1 cellular context compared by ENCODE assay signal in genomic region chr12:133058203-133059125, GRCh38.
TF ChIP-seq lines count a peak whose summit lies in the region.

No MANE protein-coding gene starts in this region.

TF ChIP-seq in K562, 482 proteins besides CTCF, POLR2A, EP300 and RAD21 (continued from another document and continues in another):
- TF ChIP-seq, protein P1, sequence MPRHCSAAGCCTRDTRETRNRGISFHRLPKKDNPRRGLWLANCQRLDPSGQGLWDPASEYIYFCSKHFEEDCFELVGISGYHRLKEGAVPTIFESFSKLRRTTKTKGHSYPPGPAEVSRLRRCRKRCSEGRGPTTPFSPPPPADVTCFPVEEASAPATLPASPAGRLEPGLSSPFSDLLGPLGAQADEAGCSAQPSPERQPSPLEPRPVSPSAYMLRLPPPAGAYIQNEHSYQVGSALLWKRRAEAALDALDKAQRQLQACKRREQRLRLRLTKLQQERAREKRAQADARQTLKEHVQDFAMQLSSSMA (CRISPR knock-in tag; IDR thresholded peaks at IDR 0.05): no peak
- TF ChIP-seq MBD1 (CRISPR knock-in tag; IDR thresholded peaks at IDR 0.05) (no peak), SAFB2 (IDR thresholded peaks at IDR 0.05; ENCODE audit: borderline replicate concordance, low read depth, low read length, severe bottlenecking) (no peak), KLF1 (tag; IDR thresholded peaks at IDR 0.05) (no peak), ZNF121 (CRISPR knock-in tag; conservative IDR thresholded peaks at IDR 0.05) (no peak), TRIM28 (IDR thresholded peaks at IDR 0.05) (peak; percentile 98), POLR3A (IDR thresholded peaks at IDR 0.05; ENCODE audit: borderline replicate concordance, extremely low read depth, insufficient read depth, insufficient read length) (no peak), TEAD1 (CRISPR knock-in tag; IDR thresholded peaks at IDR 0.05) (no peak), FOXM1 (IDR thresholded peaks at IDR 0.05; ENCODE audit: low read depth) (no peak), FOXM1 (CRISPR knock-in tag; IDR thresholded peaks at IDR 0.05; ENCODE audit: low read depth) (no peak), ZBTB11 (CRISPR knock-in tag; IDR thresholded peaks at IDR 0.05) (no peak), ZNF655 (CRISPR knock-in tag; IDR thresholded peaks at IDR 0.05) (no peak), CUX1 (CRISPR knock-in tag; IDR thresholded peaks at IDR 0.05) (no peak), CBX2 (IDR thresholded peaks at IDR 0.05; ENCODE audit: insufficient read depth, low read length, poor library complexity, severe bottlenecking) (no peak), CHD4 (IDR thresholded peaks at IDR 0.05; ENCODE audit: insufficient read depth, insufficient replicate concordance, low read depth, low read length, poor library complexity, severe bottlenecking) (no peak), ELF2 (CRISPR knock-in tag; IDR thresholded peaks at IDR 0.05) (no peak), DDX20 (tag; IDR thresholded peaks at IDR 0.05; ENCODE audit: low read depth) (no peak), ZNF124 (CRISPR knock-in tag; IDR thresholded peaks at IDR 0.05) (no peak), DNMT1 (IDR thresholded peaks at IDR 0.05) (no peak), MTA3 (IDR thresholded peaks at IDR 0.05; ENCODE audit: borderline replicate concordance) (0 out of 2 replicates have a peak, but pooled peaks have one; percentile 33), RFX7 (CRISPR knock-in tag; IDR thresholded peaks at IDR 0.05) (no peak), ARID4B (CRISPR knock-in tag; IDR thresholded peaks at IDR 0.05) (no peak), CBX5 (IDR thresholded peaks at IDR 0.05; ENCODE audit: borderline replicate concordance, low read depth) (peak; percentile 52), KLF13 (tag; IDR thresholded peaks at IDR 0.05; ENCODE audit: borderline replicate concordance, low read depth) (no peak), HINFP (tag; conservative IDR thresholded peaks at IDR 0.05; ENCODE audit: low read depth) (no peak), NCOA2 (IDR thresholded peaks at IDR 0.05; ENCODE audit: partially characterized antibody in 2 of 2) (no peak), PCBP2 (IDR thresholded peaks at IDR 0.05; ENCODE audit: low read depth, low read length, poor library complexity, severe bottlenecking) (no peak), ZNF398 (CRISPR knock-in tag; IDR thresholded peaks at IDR 0.05) (no peak), POLR2B (IDR thresholded peaks at IDR 0.05; ENCODE audit: low read depth, partially characterized antibody) (no peak), SIX5 (IDR thresholded peaks at IDR 0.05; ENCODE audit: borderline replicate concordance in 1 of 2, insufficient read depth in 1 of 2, low read depth in 1 of 2, low read length in 2 of 2) (no peak), KAT7 (CRISPR knock-in tag; IDR thresholded peaks at IDR 0.05; ENCODE audit: borderline replicate concordance) (no peak)
- TF ChIP-seq, protein P2, sequence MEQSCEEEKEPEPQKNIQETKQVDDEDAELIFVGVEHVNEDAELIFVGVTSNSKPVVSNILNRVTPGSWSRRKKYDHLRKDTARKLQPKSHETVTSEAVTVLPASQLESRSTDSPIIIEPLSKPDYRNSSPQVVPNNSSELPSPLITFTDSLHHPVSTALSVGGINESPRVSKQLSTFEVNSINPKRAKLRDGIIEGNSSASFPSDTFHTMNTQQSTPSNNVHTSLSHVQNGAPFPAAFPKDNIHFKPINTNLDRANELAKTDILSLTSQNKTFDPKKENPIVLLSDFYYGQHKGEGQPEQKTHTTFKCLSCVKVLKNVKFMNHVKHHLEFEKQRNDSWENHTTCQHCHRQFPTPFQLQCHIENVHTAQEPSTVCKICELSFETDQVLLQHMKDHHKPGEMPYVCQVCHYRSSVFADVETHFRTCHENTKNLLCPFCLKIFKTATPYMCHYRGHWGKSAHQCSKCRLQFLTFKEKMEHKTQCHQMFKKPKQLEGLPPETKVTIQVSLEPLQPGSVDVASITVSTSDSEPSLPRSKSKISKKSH (CRISPR knock-in tag; IDR thresholded peaks at IDR 0.05): peak; percentile 32; the same call in 1 of the 2 replicates
- TF ChIP-seq, protein P3, sequence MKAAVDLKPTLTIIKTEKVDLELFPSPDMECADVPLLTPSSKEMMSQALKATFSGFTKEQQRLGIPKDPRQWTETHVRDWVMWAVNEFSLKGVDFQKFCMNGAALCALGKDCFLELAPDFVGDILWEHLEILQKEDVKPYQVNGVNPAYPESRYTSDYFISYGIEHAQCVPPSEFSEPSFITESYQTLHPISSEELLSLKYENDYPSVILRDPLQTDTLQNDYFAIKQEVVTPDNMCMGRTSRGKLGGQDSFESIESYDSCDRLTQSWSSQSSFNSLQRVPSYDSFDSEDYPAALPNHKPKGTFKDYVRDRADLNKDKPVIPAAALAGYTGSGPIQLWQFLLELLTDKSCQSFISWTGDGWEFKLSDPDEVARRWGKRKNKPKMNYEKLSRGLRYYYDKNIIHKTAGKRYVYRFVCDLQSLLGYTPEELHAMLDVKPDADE (conservative IDR thresholded peaks at IDR 0.05; ENCODE audit: control insufficient read depth, low read depth, low read length): peak; percentile 54
